ENCODE assay signal across 11 cellular contexts in the genomic region with DNA sequence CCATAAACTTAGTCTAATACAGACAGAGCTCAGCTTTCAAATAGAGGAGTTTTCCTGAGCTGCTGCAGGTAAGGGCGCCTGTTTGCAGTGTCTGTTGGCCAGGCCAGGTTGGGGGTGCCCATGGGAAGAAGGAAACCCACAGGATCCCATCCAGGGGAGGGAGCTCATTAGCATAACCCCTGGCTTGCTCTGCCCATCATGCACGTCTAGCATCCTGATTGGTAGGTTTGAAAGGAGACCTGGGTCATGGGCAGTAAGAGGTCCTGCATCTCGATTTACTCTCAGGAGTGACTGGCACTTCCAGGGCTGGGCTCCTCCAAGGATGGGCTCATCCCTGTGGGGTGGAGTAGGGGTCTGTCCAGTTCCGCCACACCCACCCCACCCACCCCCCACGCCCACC.
"Had no signal": no experiment of that assay in that cellular context is flagged by ENCODE, and none has a peak within 500 bp of the region (broad histone marks: within the 10 kb centered on the region; RNA-seq: fewer than 3 reads in every experiment).

No MANE protein-coding gene starts in this region.

- H3K4me3 ChIP-seq: GM23248, GM23338, HAP-1 had no signal

- H3K9ac ChIP-seq: GM23248 had no signal

- FAIRE-seq: H1, H54 had no signal

- DNase-seq: GM23248, GOT3, H7, H9, HCEC 1CT, HFFc6 had no signal

- H3K27ac ChIP-seq: GM23248 had no signal

- ATAC-seq: GM23338, HCT116 had no signal

- H3K36me3 ChIP-seq: HAP-1 had no signal

- H3K9me3 ChIP-seq: HAP-1 had no signal

- H2AFZ ChIP-seq: GM23248, GM23338 had no signal

- H3K4me1 ChIP-seq: HAP-1 had no signal

- H3K4me2 ChIP-seq: GM23338 had no signal
